Comparison of ENCODE assay signal across 11 cellular contexts in the genomic region with DNA sequence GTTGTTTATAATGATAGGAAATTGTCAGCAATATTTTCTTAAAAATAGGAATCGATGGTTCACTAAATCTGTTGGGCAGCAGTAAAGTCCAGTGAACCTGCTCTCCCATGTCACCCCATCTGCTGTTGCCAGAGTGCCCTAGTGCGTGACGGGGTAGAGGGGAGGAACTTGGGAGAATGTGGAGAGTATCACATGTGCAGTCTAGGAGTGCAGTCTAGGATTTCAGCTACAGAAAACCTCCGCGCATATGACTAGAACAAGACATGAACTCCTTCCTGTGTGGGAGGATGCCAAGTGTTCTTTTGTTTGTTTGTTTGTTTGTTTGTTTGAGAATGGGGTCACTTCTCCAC.
DNase-seq lines count a peak whose midpoint lies in the region; ATAC-seq and TF ChIP-seq lines count a peak whose summit lies in the region.
"Had no signal": no experiment of that assay in that cellular context is flagged by ENCODE, and none has a peak within 500 bp of the region (broad histone marks: within the 10 kb centered on the region; RNA-seq: fewer than 3 reads in every experiment).

No MANE protein-coding gene starts in this region.

- H3K27me3 ChIP-seq in Panc1 (ENCODE audit: control insufficient read depth, insufficient read depth, low read length) (no peaks in the 10 kb centered on the region), fibroblast of lung (ENCODE audit: control insufficient read depth, insufficient read depth, low read length) (no peaks in the 10 kb centered on the region)
- H3K27me3 ChIP-seq: hepatocyte had no signal

- H3K4me1 Mint-ChIP-seq in osteocyte (ENCODE audit: unreplicated experiment) (peaks cover 41% of the 10 kb centered on the region), chondrocyte (ENCODE audit: low read depth) (peaks cover 54% of the 10 kb centered on the region)

- no peak overlapping the region for H3K9ac ChIP-seq in fibroblast of lung (ENCODE audit: insufficient read depth, low read length)

- no peak overlapping the region for H2AFZ ChIP-seq in fibroblast of lung (ENCODE audit: low read length)
- H2AFZ ChIP-seq: hepatocyte had no signal

- no peak overlapping the region for H3K4me3 ChIP-seq in Panc1 (ENCODE audit: low read depth in 2 of 2, low read length in 2 of 2)
- H3K4me3 ChIP-seq in fibroblast of lung (replicated peaks in 1 of 4; ENCODE audit: control extremely low read depth in 1 of 4, insufficient read depth in 1 of 4, low read depth in 3 of 4, low read length in 4 of 4) = no peak overlapping the region
- H3K4me3 ChIP-seq: hepatocyte had no signal

- peak overlapping the region; percentile 71 for H3K4me2 ChIP-seq in fibroblast of lung (ENCODE audit: extremely low read depth, insufficient read depth, low read length)

- peaks cover 17% of the 10 kb centered on the region for H3K4me1 ChIP-seq in Panc1 (ENCODE audit: control insufficient read depth, insufficient read depth, low read length)
- peaks cover 9% of the 10 kb centered on the region for H3K4me1 ChIP-seq in fibroblast of lung (ENCODE audit: control insufficient read depth, extremely low read depth, insufficient read depth, low read length)

- H3K27ac Mint-ChIP-seq in osteocyte (ENCODE audit: unreplicated experiment) (peak overlapping the region; percentile 65), chondrocyte (ENCODE audit: unreplicated experiment) (no peak overlapping the region)

- H3K27me3 Mint-ChIP-seq in osteocyte (ENCODE audit: unreplicated experiment) (no peaks in the 10 kb centered on the region), chondrocyte (ENCODE audit: low read depth) (no peaks in the 10 kb centered on the region)

- intact Hi-C loops in Panc1 (cut with micrococcal nuclease; ENCODE audit: unreplicated experiment) = no loop called here

- peak; percentile 55 for DNase-seq in COLO668 (lab: John Stamatoyannopoulos, UW; ENCODE audit: unreplicated experiment)
- no peak for DNase-seq in Panc1 (ENCODE audit: low read depth, low spot score)
- no peak for DNase-seq in fibroblast of lung (ENCODE audit: low read depth in 2 of 2)
- DNase-seq in osteocyte (ENCODE audit: extremely low spot score, unreplicated experiment) = no peak
- DNase-seq in middle frontal gyrus (ENCODE audit: extremely low spot score, low spot score) = no peak
- DNase-seq in dermis blood vessel endothelial cell = no peak
- no peak for DNase-seq in chondrocyte (ENCODE audit: low spot score)
- DNase-seq: anterior cingulate cortex, NCI-H1417 had no signal

- H3K36me3 Mint-ChIP-seq in osteocyte (ENCODE audit: unreplicated experiment) = peaks cover 49% of the 10 kb centered on the region
- H3K36me3 Mint-ChIP-seq in chondrocyte (ENCODE audit: low read depth) = peaks cover 25% of the 10 kb centered on the region

- in situ Hi-C loops in Panc1 (cut with HindIII; ENCODE audit: low pct_unique_long_range_greater_than_20kb, low sequenced_read_pairs) = no loop called here

- no peak for TF ChIP-seq CTCF in Panc1 (IDR thresholded peaks at IDR 0.05)
- TF ChIP-seq CTCF in fibroblast of lung (conservative IDR thresholded peaks at IDR 0.05 in 1 of 2, IDR thresholded peaks at IDR 0.05 in 1 of 2; ENCODE audit: low read depth in 1 of 2, low read length in 2 of 2) = no peak
- TF ChIP-seq CTCF in osteocyte (IDR thresholded peaks at IDR 0.05) = no peak
- TF ChIP-seq CTCF in chondrocyte (IDR thresholded peaks at IDR 0.05) = no peak

- H3K79me2 ChIP-seq in fibroblast of lung (ENCODE audit: control insufficient read depth, insufficient read depth, low read length) = peaks cover 27% of the 10 kb centered on the region

- CTCF ChIA-PET in Panc1 (lab: Charles Lee) = interaction anchor here (1.0 kb wide), 1 partner anchor 124 kb away, joined by 3 read pairs; no protein-coding TSS in a partner anchor

- H3K9me3 ChIP-seq in Panc1 (ENCODE audit: control insufficient read depth, insufficient read depth, low read depth, low read length) (no peaks in the 10 kb centered on the region), fibroblast of lung (ENCODE audit: control insufficient read depth, insufficient read depth, low read depth, low read length) (no peaks in the 10 kb centered on the region)

- ATAC-seq in Panc1 (no peak), esophagus mucosa (no peak)

- H3K4me3 Mint-ChIP-seq in osteocyte (ENCODE audit: unreplicated experiment) = peak overlapping the region; percentile 26
- no peak overlapping the region for H3K4me3 Mint-ChIP-seq in chondrocyte (ENCODE audit: unreplicated experiment)

- no TSS peak for BruUV-seq in Panc1 (replicated peaks; lab: Mats Ljungman, UMichigan)

- H3K9me3 Mint-ChIP-seq in osteocyte (ENCODE audit: unreplicated experiment) = no peaks in the 10 kb centered on the region
- H3K9me3 Mint-ChIP-seq in chondrocyte (ENCODE audit: low read depth) = no peaks in the 10 kb centered on the region

- H3K36me3 ChIP-seq in Panc1 (ENCODE audit: control insufficient read depth, insufficient read depth, low read length) (peaks cover 21% of the 10 kb centered on the region), fibroblast of lung (ENCODE audit: control insufficient read depth, insufficient read depth, low read length) (peaks cover 8% of the 10 kb centered on the region)

- no peaks in the 10 kb centered on the region for H4K20me1 ChIP-seq in fibroblast of lung (ENCODE audit: control insufficient read depth, extremely low read depth, insufficient read depth, low read length)

- 0 out of 2 replicates have a peak overlapping the region, but pooled peaks have one; percentile 44 for H3K27ac ChIP-seq in Panc1 (ENCODE audit: low read length)
- H3K27ac ChIP-seq in fibroblast of lung (ENCODE audit: insufficient read depth, low read length) = peak overlapping the region; percentile 39
- H3K27ac ChIP-seq: hepatocyte had no signal

- POLR2A ChIA-PET in Panc1 (lab: Charles Lee) = no interaction called here
